Comparison of ENCODE assay signal across 8 cellular contexts in genomic region chr9:129175825-129176633, GRCh38. TPM values are rescaled to one million over a fixed set of nuclear protein-coding genes. Genes with fewer than 3 reads are reported as not detected.
DNase-seq lines count a peak whose midpoint lies in the region; ATAC-seq and TF ChIP-seq lines count a peak whose summit lies in the region.

No MANE protein-coding gene starts in this region.

- H2AFZ ChIP-seq in DND-41 (ENCODE audit: low read depth, low read length), result peak overlapping the region; percentile 73

- H4K20me1 ChIP-seq in DND-41 (ENCODE audit: insufficient read depth, low read length), result 0 out of 2 replicates have a peak, but pooled peaks cover 5% of the 10 kb centered on the region

- TF ChIP-seq POLR2A in adrenal gland (IDR thresholded peaks at IDR 0.05), result peak; percentile 48 to 62
- TF ChIP-seq POLR2A in uterus (IDR thresholded peaks at IDR 0.05), result peak; percentile 62 to 70

- ATAC-seq in DND-41 (ENCODE audit: insufficient read depth, low read depth), result no peak
- ATAC-seq in Right ventricle myocardium inferior, result peak; percentile 58
- ATAC-seq in GM21515 (IDR thresholded peaks at IDR 0.05; ENCODE audit: unreplicated experiment), result no peak

- intact Hi-C loops in adrenal gland (cut with DNase I), result loop anchor here (2.0 to 10.0 kb wide), 3 partner anchors 289 to 435 kb away; no protein-coding TSS in a partner anchor
- intact Hi-C loops in Right ventricle myocardium inferior (cut with DNase I), result loop anchor here (1.0 to 10.0 kb wide), 4 partner anchors 79 to 320 kb away; no protein-coding TSS in a partner anchor
- intact Hi-C loops in uterus (cut with DNase I; ENCODE audit: low total_unique reads), result loop anchor here (10.0 kb wide), 3 partner anchors 149 to 319 kb away; no protein-coding TSS in a partner anchor

- H3K9ac ChIP-seq in DND-41 (ENCODE audit: low read depth, low read length), result peak overlapping the region; percentile 65

- H3K4me2 ChIP-seq in DND-41 (ENCODE audit: insufficient read depth, low read length), result peak overlapping the region; percentile 90

- 0 to 1% (median 0%) methylated on average over 46 to 47 of the region's 47 CpGs for WGBS in adrenal gland, 4 donors

- no peaks in the 10 kb centered on the region for H3K9me3 ChIP-seq in DND-41 (ENCODE audit: insufficient read depth, low read length, severe bottlenecking)
- no peaks in the 10 kb centered on the region for H3K9me3 ChIP-seq in adrenal gland (replicated peaks in 1 of 3)
- H3K9me3 ChIP-seq in uterus, result no peaks in the 10 kb centered on the region

- H3K79me2 ChIP-seq in DND-41 (ENCODE audit: insufficient read depth, low read length), result no peaks in the 10 kb centered on the region

- H3K36me3 ChIP-seq in DND-41 (ENCODE audit: insufficient read depth, low read length) (no peaks in the 10 kb centered on the region), adrenal gland (replicated peaks in 1 of 2) (no peaks in the 10 kb centered on the region), uterus (no peaks in the 10 kb centered on the region)

- H3K4me1 ChIP-seq in DND-41 (ENCODE audit: insufficient read depth, low read length), result peaks cover 52% of the 10 kb centered on the region
- peaks cover 11 to 25% of the 10 kb centered on the region in 2 donors for H3K4me1 ChIP-seq in adrenal gland (replicated peaks in 1 of 2)
- peaks cover 0 to 8% of the 10 kb centered on the region in 2 donors for H3K4me1 ChIP-seq in uterus

- H3K27me3 ChIP-seq in DND-41 (ENCODE audit: insufficient read depth, low read length, poor library complexity) (peaks cover 53% of the 10 kb centered on the region), adrenal gland (no peaks in the 10 kb centered on the region), uterus (no peaks in the 10 kb centered on the region)

- TF ChIP-seq CTCF in DND-41 (IDR thresholded peaks at IDR 0.05; ENCODE audit: borderline replicate concordance, extremely low read depth, low read length, poor library complexity, severe bottlenecking), result no peak
- TF ChIP-seq CTCF in adrenal gland (IDR thresholded peaks at IDR 0.05), result no peak
- peak in 2 of 4 experiments; percentile 19 to 22 for TF ChIP-seq CTCF in uterus (IDR thresholded peaks at IDR 0.05)

- H3K27ac ChIP-seq in DND-41 (ENCODE audit: low read length) (peak overlapping the region; percentile 35; the same call in 1 of the 2 replicates), adrenal gland (peak overlapping the region; percentile 93 to 99 (median 96)), uterus (peak overlapping the region; percentile 97 to 98)

- DNase-seq in DND-41, result peak; percentile 54
- peak; percentile 96 for DNase-seq in HuH-7.5 (ENCODE audit: low spot score)
- peak; percentile 46 for DNase-seq in SHP77 treated with DMSO at 0.1 percent for 48 hours (lab: John Stamatoyannopoulos, UW)
- peak; percentile 78 to 89 (median 82) for DNase-seq in adrenal gland
- peak; percentile 91 for DNase-seq in Right ventricle myocardium inferior (ENCODE audit: missing footprints)
- peak; percentile 65 for DNase-seq in non-pigmented ciliary epithelial cell (ENCODE audit: low read depth)
- DNase-seq in uterus, result peak; percentile 91

- H3K4me3 ChIP-seq in DND-41 (ENCODE audit: low read depth in 1 of 2, low read length in 2 of 2), result peak overlapping the region; percentile 36 to 80; a peak in 3 of 4 replicates
- peak overlapping the region in 3 of 4 donors; percentile 18 to 95 (median 77) for H3K4me3 ChIP-seq in adrenal gland
- peak overlapping the region; percentile 66 to 98 for H3K4me3 ChIP-seq in uterus

RNA-seq across cellular contexts. Expression of gene IER5L, which starts 2.0 kb away (rescaled TPM):
- total RNA-seq in adrenal gland, result 10 to 100 TPM; 10.9 to 47.6 (median 18.6) TPM
- 100 to 1,000 TPM in 1 of 3 donors, 10 to 100 TPM in 1, under 1 TPM in 1; 0.46 to 168 (median 64.5) TPM for polyA plus RNA-seq in adrenal gland
- total RNA-seq in Right ventricle myocardium inferior, result 4.6 TPM
- 10 to 100 TPM in 2 of 4 donors, 1 to 10 TPM in 2; 1.8 to 31.0 (median 14.5) TPM for total RNA-seq in uterus

Comparison
In these comparisons a context has a peak if more than half of its experiments do, and no peak if none do; other contexts are left out.
1. DNase-seq: peak in every context shown above with its lines; median percentile 96 in HuH-7.5; 91 in Right ventricle myocardium inferior; 91 in uterus; 82 in adrenal gland; 65 in non-pigmented ciliary epithelial cell; 54 in DND-41; 46 in SHP77 treated with DMSO at 0.1 percent for 48 hours.
2. H3K27ac ChIP-seq: peak in every context shown above with its lines; median percentile 98 in uterus; 96 in adrenal gland; 35 in DND-41.